Comparison of ENCODE assay signal across 8 cellular contexts in genomic region chr15:75686212-75686642, GRCh38. TPM values are rescaled to one million over a fixed set of nuclear protein-coding genes. Genes with fewer than 3 reads are reported as not detected.
DNase-seq lines count a peak whose midpoint lies in the region; ATAC-seq, FAIRE-seq and TF ChIP-seq lines count a peak whose summit lies in the region.
"Not testable (repeated sequence)": the region's sequence is repeated elsewhere in the genome, so short reads cannot be mapped to it uniquely, and the experiment has no call there.

No MANE protein-coding gene starts in this region.

- H3K9me3 ChIP-seq in AG04450 (ENCODE audit: control insufficient read depth, insufficient read depth, low read length); T-helper 17 cell (ENCODE audit: control insufficient read depth, low read length, poor library complexity, severe bottlenecking): not testable (repeated sequence)

- not testable (repeated sequence) for H3K4me3 Mint-ChIP-seq in T-helper 17 cell, mesothelial cell of epicardium

- not testable (repeated sequence) for H3K27me3 Mint-ChIP-seq in T-helper 17 cell; mesothelial cell of epicardium (ENCODE audit: low read depth)

- not testable (repeated sequence) for H3K27ac ChIP-seq in AG04450 (ENCODE audit: low read depth, low read length)

- not testable (repeated sequence) for H3K27ac Mint-ChIP-seq in T-helper 17 cell, mesothelial cell of epicardium

- not testable (repeated sequence) for H3K9me3 Mint-ChIP-seq in mesothelial cell of epicardium

- TF ChIP-seq POLR2A in erythroblast (IDR thresholded peaks at IDR 0.05; ENCODE audit: low read length) = not testable (repeated sequence)

- POLR2A ChIA-PET in AG04450 (lab: Yijun Ruan, JAX) = interaction anchor here (1.0 kb wide), 1 partner anchor 45 kb away, joined by 6 read pairs; no protein-coding TSS in a partner anchor

- H3K27me3 ChIP-seq in AG04450 (ENCODE audit: control insufficient read depth, insufficient read depth, low read length) = not testable (repeated sequence)

- not testable (repeated sequence) for H3K36me3 Mint-ChIP-seq in T-helper 17 cell (ENCODE audit: low read depth); mesothelial cell of epicardium

- CTCF ChIA-PET in AG04450 (lab: Charles Lee) = interaction anchor here (0.6 to 3.0 kb wide), 16 partner anchors 8 to 319 kb away, joined by 3 to 41 read pairs (median 3); partner anchors contain the start of gene SIN3A

- H3K4me3 ChIP-seq in AG04450 (ENCODE audit: low read depth, low read length) = not testable (repeated sequence)

- H3K4me1 Mint-ChIP-seq in T-helper 17 cell, mesothelial cell of epicardium: not testable (repeated sequence)

- FAIRE-seq in GM19239 (lab: Jason Lieb, UNC) = peak; percentile 62

- peak; percentile 67 for TF ChIP-seq CTCF in AG04450 (IDR thresholded peaks at IDR 0.05; ENCODE audit: low read depth, low read length)
- TF ChIP-seq CTCF in mesothelial cell of epicardium (IDR thresholded peaks at IDR 0.05; ENCODE audit: unreplicated experiment) = peak; percentile 74

- peak; percentile 87 for ATAC-seq in T-helper 17 cell

- not testable (repeated sequence) for DNase-seq in AG04450 (ENCODE audit: low read depth, low spot score)
- DNase-seq in GM19239 (ENCODE audit: insufficient read length, low spot score) = peak; percentile 74
- DNase-seq in NCI-H1092 (lab: John Stamatoyannopoulos, UW) = peak; percentile 8
- DNase-seq in T-helper 17 cell = peak; percentile 45 to 75 (median 63)
- peak; percentile 61 for DNase-seq in activated effector memory CD4-positive, alpha-beta T cell treated with Interleukin-2 at 50 U/mL for 16 hours
- peak; percentile 76 to 87 for DNase-seq in erythroblast (lab: John Stamatoyannopoulos, UW)
- peak; percentile 54 to 93 for DNase-seq in mesothelial cell of epicardium (ENCODE audit: low spot score in 2 of 2, unreplicated experiment in 2 of 2)
- DNase-seq in stimulated activated CD4-positive, alpha-beta T cell treated with anti-CD3 and anti-CD28 coated beads, Interleukin-4, amount 100 ng/mL, for 48 hours (ENCODE audit: low read depth in 2 of 2) = peak; percentile 67 to 86

RNA-seq across cellular contexts. Expression of gene CSPG4, which starts 26.4 kb away (rescaled TPM):
- polyA plus RNA-seq in AG04450 (2011; rRNA removed) = 5.8 and 8.4 TPM in 2 replicates
- 11.9 and 14.1 TPM in 2 replicates for polyA minus RNA-seq in AG04450 (2011; rRNA and poly(A)+ RNA removed)
- under 1 TPM in 1 of 2 donors, not detected in 1; 0.08 TPM for total RNA-seq in T-helper 17 cell
- 11.3 to 11.8 TPM (median 11.4 TPM) in 3 replicates for total RNA-seq in mesothelial cell of epicardium

RNA-seq across cellular contexts. Expression of gene SNX33, which starts 38.5 kb away (rescaled TPM):
- polyA plus RNA-seq in AG04450 (2011; rRNA removed) = 14.2 and 17.4 TPM in 2 replicates
- 26.2 and 34.8 TPM in 2 replicates for polyA minus RNA-seq in AG04450 (2011; rRNA and poly(A)+ RNA removed)
- total RNA-seq in T-helper 17 cell = 1 to 10 TPM; 1.7 to 1.8 TPM
- total RNA-seq in mesothelial cell of epicardium = 22.1 to 23.3 TPM (median 22.8 TPM) in 3 replicates

RNA-seq across cellular contexts. Expression of gene IMP3, which starts 46.2 kb away (rescaled TPM):
- polyA plus RNA-seq in AG04450 (2011; rRNA removed) = 38.9 and 42.3 TPM in 2 replicates
- 13.3 and 16.3 TPM in 2 replicates for polyA minus RNA-seq in AG04450 (2011; rRNA and poly(A)+ RNA removed)
- total RNA-seq in T-helper 17 cell (10 to 100 TPM; 30.1 to 35.5 TPM), mesothelial cell of epicardium (38.6 to 43.6 TPM (median 39.0 TPM) in 3 replicates)

Comparison
In these comparisons a context has a peak if more than half of its experiments do, and no peak if none do; other contexts are left out.
1. RNA of gene CSPG4, which starts 26.4 kb away (total RNA-seq): 11.3 to 11.8 TPM in mesothelial cell of epicardium; 0.08 TPM in T-helper 17 cell; every median in the first group is over 10 times any median in the second.